Comparison of ENCODE assay signal across 1 cellular context in the genomic region with DNA sequence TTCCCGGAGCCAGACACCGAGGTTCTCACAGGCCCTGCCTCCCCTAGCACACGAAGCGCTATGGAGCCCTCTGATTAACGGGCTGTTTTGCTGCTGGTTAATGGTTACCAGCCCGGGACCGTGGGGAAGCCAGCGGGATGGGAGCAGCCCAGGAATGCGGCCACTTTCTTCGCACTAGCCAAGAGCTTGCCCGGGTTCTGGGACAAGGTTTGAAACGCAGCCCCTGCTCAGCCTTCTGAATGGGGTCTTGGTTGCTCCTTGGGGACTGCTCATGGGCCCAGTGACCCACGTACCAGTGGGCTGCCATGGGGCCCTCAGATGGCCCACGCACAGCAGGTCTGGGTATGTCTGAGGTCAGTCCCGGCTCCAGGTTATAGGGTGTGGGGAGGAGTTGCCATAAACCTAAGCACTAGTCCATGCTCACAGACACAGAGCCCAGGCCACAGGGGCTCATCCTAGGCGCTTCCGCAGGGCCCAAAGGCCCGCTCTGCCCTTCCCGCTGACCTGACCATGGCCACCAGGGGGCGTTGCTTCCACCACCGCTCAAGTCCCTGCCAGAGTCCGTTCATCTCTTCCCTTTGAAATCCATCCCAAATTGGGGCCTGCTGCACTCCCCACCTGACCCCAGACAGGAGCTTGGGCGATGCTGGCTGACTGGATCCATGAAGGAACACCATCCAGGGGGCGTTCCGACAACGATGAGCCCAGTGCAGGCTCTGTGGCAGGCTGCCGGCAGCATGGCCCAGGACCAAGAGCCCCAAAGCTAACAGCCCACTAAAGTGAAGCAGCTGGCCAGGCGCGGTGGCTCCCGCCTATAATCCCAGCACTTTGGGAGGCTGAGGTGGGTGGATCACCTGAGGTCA.
A peak's percentile ranks its signal among the peaks of the same experiment; 100 is the strongest.
TF ChIP-seq lines count a peak whose summit lies in the region.

No MANE protein-coding gene starts in this region.

TF ChIP-seq in HEK293, 187 proteins besides CTCF, POLR2A, EP300 and RAD21 (continued from another document):
- TF ChIP-seq, protein P1, sequence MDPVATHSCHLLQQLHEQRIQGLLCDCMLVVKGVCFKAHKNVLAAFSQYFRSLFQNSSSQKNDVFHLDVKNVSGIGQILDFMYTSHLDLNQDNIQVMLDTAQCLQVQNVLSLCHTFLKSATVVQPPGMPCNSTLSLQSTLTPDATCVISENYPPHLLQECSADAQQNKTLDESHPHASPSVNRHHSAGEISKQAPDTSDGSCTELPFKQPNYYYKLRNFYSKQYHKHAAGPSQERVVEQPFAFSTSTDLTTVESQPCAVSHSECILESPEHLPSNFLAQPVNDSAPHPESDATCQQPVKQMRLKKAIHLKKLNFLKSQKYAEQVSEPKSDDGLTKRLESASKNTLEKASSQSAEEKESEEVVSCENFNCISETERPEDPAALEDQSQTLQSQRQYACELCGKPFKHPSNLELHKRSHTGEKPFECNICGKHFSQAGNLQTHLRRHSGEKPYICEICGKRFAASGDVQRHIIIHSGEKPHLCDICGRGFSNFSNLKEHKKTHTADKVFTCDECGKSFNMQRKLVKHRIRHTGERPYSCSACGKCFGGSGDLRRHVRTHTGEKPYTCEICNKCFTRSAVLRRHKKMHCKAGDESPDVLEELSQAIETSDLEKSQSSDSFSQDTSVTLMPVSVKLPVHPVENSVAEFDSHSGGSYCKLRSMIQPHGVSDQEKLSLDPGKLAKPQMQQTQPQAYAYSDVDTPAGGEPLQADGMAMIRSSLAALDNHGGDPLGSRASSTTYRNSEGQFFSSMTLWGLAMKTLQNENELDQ (tag by site-specific recombination; IDR thresholded peaks at IDR 0.05; ENCODE audit: low read depth): no peak
- peak; percentile 42; the same call in 1 of the 2 replicates for TF ChIP-seq ZBTB8A (tag by site-specific recombination; IDR thresholded peaks at IDR 0.05)
- peak; percentile 16; the same call in 1 of the 2 replicates for TF ChIP-seq ZXDB (tag by site-specific recombination; IDR thresholded peaks at IDR 0.05)
